Comparison of ENCODE assay signal across 20 cellular contexts in the genomic region with DNA sequence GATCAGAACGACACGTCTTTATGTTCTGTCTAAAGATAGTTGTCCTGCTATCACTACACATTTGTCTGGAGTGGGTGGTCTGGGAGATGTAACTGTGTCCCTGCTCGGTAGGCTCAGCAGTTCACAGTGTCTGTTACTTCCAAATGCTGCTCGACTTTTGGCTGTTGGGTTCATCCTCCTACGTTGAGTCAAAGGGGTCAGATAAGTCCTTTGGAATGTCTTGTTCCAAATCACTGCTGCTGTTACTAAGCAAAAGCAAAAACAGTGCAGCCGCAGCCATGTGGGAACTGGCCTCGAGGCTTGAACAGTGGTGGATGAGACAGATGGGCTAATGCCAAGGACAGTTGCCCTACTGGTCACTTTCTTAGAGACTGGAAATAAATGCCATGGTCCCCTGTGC.
"Had no signal": no experiment of that assay in that cellular context is flagged by ENCODE, and none has a peak within 500 bp of the region (broad histone marks: within the 10 kb centered on the region; RNA-seq: fewer than 3 reads in every experiment).

No MANE protein-coding gene starts in this region.

- H3K79me2 ChIP-seq: parathyroid adenoma had no signal

- H3K4me1 ChIP-seq: ascending aorta, lower lobe of right lung, parathyroid adenoma, upper lobe of left lung had no signal

- H3K36me3 ChIP-seq: ascending aorta, lower lobe of right lung, neutrophil, suprapubic skin, upper lobe of left lung had no signal

- H3K27me3 ChIP-seq: ascending aorta, neutrophil, suprapubic skin, upper lobe of left lung had no signal

- H3K27ac ChIP-seq: ascending aorta, lower lobe of right lung, neutrophil, parathyroid adenoma, suprapubic skin, upper lobe of left lung, VCaP had no signal

- H3K9me3 ChIP-seq: ascending aorta, lower lobe of right lung, neutrophil, suprapubic skin, upper lobe of left lung had no signal

- DNase-seq: activated CD4-positive, alpha-beta memory T cell treated with anti-CD3 and anti-CD28 coated beads for 36 hours; activated CD8-positive, alpha-beta memory T cell treated with anti-CD3 and anti-CD28 coated beads, Interleukin-2, amount 10 ng/mL, durations not matched to agents 7 days and 5 days; activated naive CD4-positive, alpha-beta T cell treated with anti-CD3 and anti-CD28 coated beads for 36 hours; activated naive CD8-positive, alpha-beta T cell treated with anti-CD3 and anti-CD28 coated beads, Interleukin-2, amount 50 U/mL, for 24 hours; activated T-cell treated with anti-CD3 and anti-CD28 coated beads, Interleukin-2, amount 50 U/mL, for 1 hour; effector memory CD4-positive, alpha-beta T cell; foreskin melanocyte; immature natural killer cell; lower lobe of right lung; naive thymus-derived CD4-positive, alpha-beta T cell; small intestine; stimulated activated naive CD8-positive, alpha-beta T cell treated with anti-CD3 and anti-CD28 coated beads, Interleukin-15, Interleukin-2, amounts not matched to agents 100 U/mL and 50 U/mL, for 24 hours; T-helper 1 cell; T1000; upper lobe of left lung had no signal

- H3K4me3 ChIP-seq: ascending aorta, lower lobe of right lung, suprapubic skin, upper lobe of left lung had no signal

- H3K9ac ChIP-seq: parathyroid adenoma had no signal

- H2AFZ ChIP-seq: parathyroid adenoma had no signal
